In genomic region chr1:47226121-47226977, GRCh38 we compare ENCODE assay signal across 12 cellular contexts. TPM values are rescaled to one million over a fixed set of nuclear protein-coding genes. Genes with fewer than 3 reads are reported as not detected.
A peak's percentile ranks its signal among the peaks of the same experiment; 100 is the strongest.
DNase-seq lines count a peak whose midpoint lies in the region; ATAC-seq and TF ChIP-seq lines count a peak whose summit lies in the region.
"Had no signal": no experiment of that assay in that cellular context is flagged by ENCODE, and none has a peak within 500 bp of the region (broad histone marks: within the 10 kb centered on the region; RNA-seq: fewer than 3 reads in every experiment).

No MANE protein-coding gene starts in this region.

- peak overlapping the region; percentile 3 for H3K4me3 Mint-ChIP-seq in activated naive CD4-positive, alpha-beta T cell treated with anti-CD3 and anti-CD28 coated beads for 36 hours
- peak overlapping the region; percentile 55 for H3K4me3 Mint-ChIP-seq in activated B cell treated with CpG ODN at 0.5 μM for 24 hours
- H3K4me3 Mint-ChIP-seq: activated T-cell treated with anti-CD3 and anti-CD28 coated beads, Interleukin-2, amount 50 U/mL, for 24 hours had no signal

- DNase-seq in activated naive CD4-positive, alpha-beta T cell treated with anti-CD3 and anti-CD28 coated beads for 36 hours, result no peak
- no peak for DNase-seq in activated naive CD4-positive, alpha-beta T cell treated with Interleukin-2 at 50 U/mL for 16 hours
- DNase-seq in activated B cell treated with CpG ODN at 0.5 μM for 24 hours, result no peak
- peak in 1 of 49 donors; percentile 25 for DNase-seq in substantia nigra (lab: John Stamatoyannopoulos, UW)
- DNase-seq in adrenal gland, result no peak
- DNase-seq: activated T-cell treated with anti-CD3 and anti-CD28 coated beads, Interleukin-2, amount 50 U/mL, for 24 hours; BE2C; NCI-H526 treated with DMSO at 0.1 percent for 48 hours had no signal

- H3K27ac ChIP-seq in liver (ENCODE audit: low read depth in 1 of 2, low read length in 2 of 2) (peak overlapping the region in 1 of 2 donors; percentile 42), substantia nigra (ENCODE audit: low read depth, low read length, poor library complexity, severe bottlenecking) (peak overlapping the region; percentile 8), adrenal gland (peak overlapping the region in 1 of 5 donors; percentile 6)
- H3K27ac ChIP-seq: pancreas had no signal

- H3K4me3 ChIP-seq in liver (ENCODE audit: low read depth in 1 of 3, low read length in 3 of 3) (peak overlapping the region in 1 of 3 donors; percentile 24), adrenal gland (peak overlapping the region in 1 of 4 donors; percentile 54)

- H3K36me3 ChIP-seq in liver (ENCODE audit: control insufficient read depth in 4 of 4, insufficient read depth in 3 of 4, low read depth in 1 of 4, low read length in 3 of 4) (no peaks in the 10 kb centered on the region), adrenal gland (replicated peaks in 1 of 2) (no peaks in the 10 kb centered on the region)
- H3K36me3 ChIP-seq: BE2C, pancreas had no signal

- CTCF ChIA-PET in activated naive CD4-positive, alpha-beta T cell treated with anti-CD3 and anti-CD28 coated beads for 36 hours (lab: Charles Lee), result interaction anchor here (1.2 to 1.7 kb wide), 3 partner anchors 33 to 47 kb away, joined by 3 to 8 read pairs (median 6); no protein-coding TSS in a partner anchor
- CTCF ChIA-PET in activated B cell treated with CpG ODN at 0.5 μM for 24 hours (lab: Charles Lee), result no interaction called here

- peaks cover 18% of the 10 kb centered on the region for H3K4me1 Mint-ChIP-seq in activated naive CD4-positive, alpha-beta T cell treated with anti-CD3 and anti-CD28 coated beads for 36 hours (ENCODE audit: low read depth)
- H3K4me1 Mint-ChIP-seq in activated B cell treated with CpG ODN at 0.5 μM for 24 hours, result peaks cover 28% of the 10 kb centered on the region

- no peak overlapping the region for H3K9ac ChIP-seq in liver (ENCODE audit: low read depth in 1 of 2, low read length in 2 of 2)

- no peaks in the 10 kb centered on the region for H3K9me3 Mint-ChIP-seq in activated naive CD4-positive, alpha-beta T cell treated with anti-CD3 and anti-CD28 coated beads for 36 hours
- H3K9me3 Mint-ChIP-seq in activated B cell treated with CpG ODN at 0.5 μM for 24 hours, result no peaks in the 10 kb centered on the region
- H3K9me3 Mint-ChIP-seq: activated T-cell treated with anti-CD3 and anti-CD28 coated beads, Interleukin-2, amount 50 U/mL, for 24 hours had no signal

- H3K36me3 Mint-ChIP-seq in activated naive CD4-positive, alpha-beta T cell treated with anti-CD3 and anti-CD28 coated beads for 36 hours (ENCODE audit: low read depth), result no peaks in the 10 kb centered on the region
- H3K36me3 Mint-ChIP-seq in activated B cell treated with CpG ODN at 0.5 μM for 24 hours (ENCODE audit: low read depth), result no peaks in the 10 kb centered on the region

- POLR2A ChIA-PET in activated B cell treated with CpG ODN at 0.5 μM for 24 hours (lab: Charles Lee), result no interaction called here

- H3K27me3 ChIP-seq in liver (ENCODE audit: control insufficient read depth in 4 of 4, insufficient read depth in 4 of 4, low read length in 3 of 4) (peaks cover 0 to 21% (median 12%) of the 10 kb centered on the region in 4 donors), adrenal gland (peaks cover 66% of the 10 kb centered on the region)

- no peak overlapping the region for H3K27ac Mint-ChIP-seq in activated naive CD4-positive, alpha-beta T cell treated with anti-CD3 and anti-CD28 coated beads for 36 hours
- no peak overlapping the region for H3K27ac Mint-ChIP-seq in activated B cell treated with CpG ODN at 0.5 μM for 24 hours
- H3K27ac Mint-ChIP-seq: activated T-cell treated with anti-CD3 and anti-CD28 coated beads, Interleukin-2, amount 50 U/mL, for 24 hours had no signal

- TF ChIP-seq RAD21 in liver (IDR thresholded peaks at IDR 0.05), result no peak

- intact Hi-C loops in activated naive CD4-positive, alpha-beta T cell treated with anti-CD3 and anti-CD28 coated beads for 36 hours (cut with micrococcal nuclease), result no loop called here
- intact Hi-C loops in activated B cell treated with CpG ODN at 0.5 μM for 24 hours (cut with micrococcal nuclease) (no loop called here), adrenal gland (cut with DNase I) (no loop called here)

- WGBS in liver, result 18% methylated on average over 21 of the region's 21 CpGs
- 35 to 49% (median 45%) methylated on average over 19 to 21 of the region's 21 CpGs for WGBS in adrenal gland, 4 donors

- ATAC-seq in activated B cell treated with CpG ODN at 0.5 μM for 24 hours (ENCODE audit: low read depth) (no peak), GM19351 (IDR thresholded peaks at IDR 0.05; ENCODE audit: unreplicated experiment) (no peak), GM19395 (IDR thresholded peaks at IDR 0.05; ENCODE audit: unreplicated experiment) (no peak)

- TF ChIP-seq CTCF in activated B cell treated with CpG ODN at 0.5 μM for 24 hours (IDR thresholded peaks at IDR 0.05), result no peak
- TF ChIP-seq CTCF in liver (IDR thresholded peaks at IDR 0.05; ENCODE audit: low read depth, low read length, missing input control), result no peak
- no peak for TF ChIP-seq CTCF in adrenal gland (IDR thresholded peaks at IDR 0.05)

- TF ChIP-seq POLR2A in adrenal gland (IDR thresholded peaks at IDR 0.05), result no peak

- H3K4me1 ChIP-seq in liver (ENCODE audit: control insufficient read depth in 4 of 4, insufficient read depth in 4 of 4, low read length in 3 of 4), result peaks cover 0 to 6% (median 6%) of the 10 kb centered on the region in 4 donors
- peaks cover 0 to 10% of the 10 kb centered on the region in 2 donors for H3K4me1 ChIP-seq in adrenal gland (replicated peaks in 1 of 2)
- H3K4me1 ChIP-seq: BE2C had no signal

- H3K27me3 Mint-ChIP-seq in activated naive CD4-positive, alpha-beta T cell treated with anti-CD3 and anti-CD28 coated beads for 36 hours (ENCODE audit: low read depth), result peaks cover 50% of the 10 kb centered on the region
- peaks cover 46% of the 10 kb centered on the region for H3K27me3 Mint-ChIP-seq in activated B cell treated with CpG ODN at 0.5 μM for 24 hours

- H3K9me3 ChIP-seq in liver (ENCODE audit: control insufficient read depth in 4 of 4, low read length in 3 of 4) (peaks cover 0 to 1% (median 0%) of the 10 kb centered on the region in 4 donors), adrenal gland (replicated peaks in 1 of 3) (no peaks in the 10 kb centered on the region)
- H3K9me3 ChIP-seq: BE2C, pancreas had no signal

TF ChIP-seq in liver, 16 proteins besides CTCF, POLR2A, EP300 and RAD21:
- peak; percentile 34 for TF ChIP-seq NR2F2 (IDR thresholded peaks at IDR 0.05)
- no peak for TF ChIP-seq ATF3 (IDR thresholded peaks at IDR 0.05)

RNA-seq across cellular contexts. Expression of gene TAL1, which starts 5.7 kb away (rescaled TPM):
- total RNA-seq in activated naive CD4-positive, alpha-beta T cell treated with anti-CD3 and anti-CD28 coated beads for 36 hours, result not detected
- total RNA-seq in activated B cell treated with CpG ODN at 0.5 μM for 24 hours (not detected in 2 replicates), liver (100 to 1,000 TPM in 1 of 2 donors, 1 to 10 TPM in 1; 3.5 to 184 TPM), adrenal gland (1 to 10 TPM; 1.2 to 6.0 (median 2.8) TPM)
- polyA plus RNA-seq in liver (1 to 10 TPM in 1 of 2 donors, under 1 TPM in 1; 0.79 to 1.2 TPM), adrenal gland (10 to 100 TPM in 1 of 3 donors, 1 to 10 TPM in 2; 2.9 to 13.4 (median 5.4) TPM)

RNA-seq across cellular contexts. Expression of gene PDZK1IP1, which starts 36.5 kb away (rescaled TPM):
- not detected for total RNA-seq in activated naive CD4-positive, alpha-beta T cell treated with anti-CD3 and anti-CD28 coated beads for 36 hours
- total RNA-seq in activated B cell treated with CpG ODN at 0.5 μM for 24 hours, result not detected in 2 replicates
- total RNA-seq in liver, result 1 to 10 TPM in 1 of 2 donors, under 1 TPM in 1; 0.75 to 1.1 TPM
- 1 to 10 TPM in 1 of 2 donors, under 1 TPM in 1; 0.89 to 2.2 TPM for polyA plus RNA-seq in liver
- 10 to 100 TPM in 3 of 8 donors, 1 to 10 TPM in 5; 1.8 to 16.9 (median 4.7) TPM for total RNA-seq in adrenal gland
- 1 to 10 TPM; 1.5 to 3.9 (median 3.7) TPM for polyA plus RNA-seq in adrenal gland
